Comparison of ENCODE assay signal across 1 cellular context in the genomic region with DNA sequence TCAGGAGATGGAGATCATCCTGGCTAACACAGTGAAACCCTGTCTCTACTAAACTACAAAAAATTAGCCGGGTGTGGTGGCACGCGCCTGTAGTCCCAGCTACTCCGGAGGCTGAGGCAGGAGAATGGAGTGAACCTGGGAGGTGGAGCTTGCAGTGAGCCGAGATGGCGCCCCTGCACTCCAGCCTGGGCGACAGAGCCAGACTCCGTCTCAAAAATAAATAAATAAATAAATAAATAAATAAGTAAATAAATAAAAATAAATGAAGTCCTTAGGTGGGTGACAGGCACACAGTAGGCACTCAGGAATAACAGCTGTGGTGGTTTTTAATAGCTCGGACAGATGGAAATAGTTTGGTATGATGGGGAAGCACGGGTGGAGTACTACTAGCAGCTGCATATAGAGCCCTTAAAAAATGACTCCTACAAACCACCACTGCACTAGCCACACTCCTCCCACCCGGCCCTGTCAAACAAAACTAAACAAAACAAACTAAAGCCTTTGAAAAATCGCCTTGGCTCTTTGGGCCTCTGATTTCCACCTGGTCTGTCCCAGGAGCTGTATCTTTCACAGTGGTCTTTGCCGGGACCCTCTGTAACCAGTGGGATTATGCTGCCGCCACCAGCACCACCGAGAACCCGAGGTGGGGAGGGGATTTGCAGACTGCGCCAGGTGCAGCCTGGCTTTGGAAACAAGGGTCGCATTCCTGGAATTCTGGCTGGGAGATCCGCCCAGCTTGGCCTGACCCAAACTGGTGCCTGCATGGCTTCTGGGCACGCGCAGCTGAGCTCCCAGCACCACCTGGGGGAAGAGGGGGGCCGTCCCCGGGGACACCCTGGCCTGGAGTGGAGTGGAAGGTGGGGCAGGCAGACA.
TF ChIP-seq lines count a peak whose summit lies in the region.

No MANE protein-coding gene starts in this region.

TF ChIP-seq in HepG2, 621 proteins besides CTCF, POLR2A, EP300 and RAD21 (continued from another document):
- TF ChIP-seq, protein P1, sequence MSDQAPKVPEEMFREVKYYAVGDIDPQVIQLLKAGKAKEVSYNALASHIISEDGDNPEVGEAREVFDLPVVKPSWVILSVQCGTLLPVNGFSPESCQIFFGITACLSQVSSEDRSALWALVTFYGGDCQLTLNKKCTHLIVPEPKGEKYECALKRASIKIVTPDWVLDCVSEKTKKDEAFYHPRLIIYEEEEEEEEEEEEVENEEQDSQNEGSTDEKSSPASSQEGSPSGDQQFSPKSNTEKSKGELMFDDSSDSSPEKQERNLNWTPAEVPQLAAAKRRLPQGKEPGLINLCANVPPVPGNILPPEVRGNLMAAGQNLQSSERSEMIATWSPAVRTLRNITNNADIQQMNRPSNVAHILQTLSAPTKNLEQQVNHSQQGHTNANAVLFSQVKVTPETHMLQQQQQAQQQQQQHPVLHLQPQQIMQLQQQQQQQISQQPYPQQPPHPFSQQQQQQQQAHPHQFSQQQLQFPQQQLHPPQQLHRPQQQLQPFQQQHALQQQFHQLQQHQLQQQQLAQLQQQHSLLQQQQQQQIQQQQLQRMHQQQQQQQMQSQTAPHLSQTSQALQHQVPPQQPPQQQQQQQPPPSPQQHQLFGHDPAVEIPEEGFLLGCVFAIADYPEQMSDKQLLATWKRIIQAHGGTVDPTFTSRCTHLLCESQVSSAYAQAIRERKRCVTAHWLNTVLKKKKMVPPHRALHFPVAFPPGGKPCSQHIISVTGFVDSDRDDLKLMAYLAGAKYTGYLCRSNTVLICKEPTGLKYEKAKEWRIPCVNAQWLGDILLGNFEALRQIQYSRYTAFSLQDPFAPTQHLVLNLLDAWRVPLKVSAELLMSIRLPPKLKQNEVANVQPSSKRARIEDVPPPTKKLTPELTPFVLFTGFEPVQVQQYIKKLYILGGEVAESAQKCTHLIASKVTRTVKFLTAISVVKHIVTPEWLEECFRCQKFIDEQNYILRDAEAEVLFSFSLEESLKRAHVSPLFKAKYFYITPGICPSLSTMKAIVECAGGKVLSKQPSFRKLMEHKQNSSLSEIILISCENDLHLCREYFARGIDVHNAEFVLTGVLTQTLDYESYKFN (CRISPR knock-in tag; conservative IDR thresholded peaks at IDR 0.05): 0 out of 2 replicates have a peak, but pooled peaks have one; percentile 13
- TF ChIP-seq, protein P2, sequence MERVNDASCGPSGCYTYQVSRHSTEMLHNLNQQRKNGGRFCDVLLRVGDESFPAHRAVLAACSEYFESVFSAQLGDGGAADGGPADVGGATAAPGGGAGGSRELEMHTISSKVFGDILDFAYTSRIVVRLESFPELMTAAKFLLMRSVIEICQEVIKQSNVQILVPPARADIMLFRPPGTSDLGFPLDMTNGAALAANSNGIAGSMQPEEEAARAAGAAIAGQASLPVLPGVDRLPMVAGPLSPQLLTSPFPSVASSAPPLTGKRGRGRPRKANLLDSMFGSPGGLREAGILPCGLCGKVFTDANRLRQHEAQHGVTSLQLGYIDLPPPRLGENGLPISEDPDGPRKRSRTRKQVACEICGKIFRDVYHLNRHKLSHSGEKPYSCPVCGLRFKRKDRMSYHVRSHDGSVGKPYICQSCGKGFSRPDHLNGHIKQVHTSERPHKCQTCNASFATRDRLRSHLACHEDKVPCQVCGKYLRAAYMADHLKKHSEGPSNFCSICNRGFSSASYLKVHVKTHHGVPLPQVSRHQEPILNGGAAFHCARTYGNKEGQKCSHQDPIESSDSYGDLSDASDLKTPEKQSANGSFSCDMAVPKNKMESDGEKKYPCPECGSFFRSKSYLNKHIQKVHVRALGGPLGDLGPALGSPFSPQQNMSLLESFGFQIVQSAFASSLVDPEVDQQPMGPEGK (CRISPR knock-in tag; IDR thresholded peaks at IDR 0.05): peak; percentile 69
- 0 out of 2 replicates have a peak, but pooled peaks have one; percentile 23 for TF ChIP-seq ZNF335 (CRISPR knock-in tag; IDR thresholded peaks at IDR 0.05)
- TF ChIP-seq MIER3 (CRISPR knock-in tag; IDR thresholded peaks at IDR 0.05; ENCODE audit: borderline replicate concordance): no peak
- TF ChIP-seq ZFP91 (CRISPR knock-in tag; IDR thresholded peaks at IDR 0.05; ENCODE audit: borderline replicate concordance): peak; percentile 43; the same call in 1 of the 2 replicates
- TF ChIP-seq MED1 (CRISPR knock-in tag; IDR thresholded peaks at IDR 0.05): peak; percentile 29; the same call in 1 of the 2 replicates
- peak; percentile 39; the same call in 1 of the 2 replicates for TF ChIP-seq ZNF556 (CRISPR knock-in tag; IDR thresholded peaks at IDR 0.05; ENCODE audit: borderline replicate concordance)
- no peak for TF ChIP-seq ZNF224 (CRISPR knock-in tag; IDR thresholded peaks at IDR 0.05)
